ENCODE assay signal across 19 cellular contexts in genomic region chr7:19964198-19964597, GRCh38.
A peak's percentile ranks its signal among the peaks of the same experiment; 100 is the strongest.
DNase-seq lines count a peak whose midpoint lies in the region; ATAC-seq and TF ChIP-seq lines count a peak whose summit lies in the region.
"Had no signal": no experiment of that assay in that cellular context is flagged by ENCODE, and none has a peak within 500 bp of the region (broad histone marks: within the 10 kb centered on the region; RNA-seq: fewer than 3 reads in every experiment).

No MANE protein-coding gene starts in this region.

- H3K9me2 ChIP-seq in neural cell (ENCODE audit: insufficient read depth, low read length), result no peaks in the 10 kb centered on the region

- H3K4me3 ChIP-seq in epithelial cell of esophagus (ENCODE audit: low read length), result no peak overlapping the region
- no peak overlapping the region for H3K4me3 ChIP-seq in neural cell (ENCODE audit: low read length)
- H3K4me3 ChIP-seq: HAP-1, mucosa of descending colon had no signal

- peak; percentile 28 for DNase-seq in AG09319 (ENCODE audit: extremely low read depth, low read depth)
- peak; percentile 39 for DNase-seq in HCEC 1CT
- peak; percentile 5 for DNase-seq in epithelial cell of esophagus (ENCODE audit: low read depth)
- no peak for DNase-seq in stimulated activated CD4-positive, alpha-beta T cell treated with anti-CD3 and anti-CD28 coated beads, Interleukin-15, amount 100 ng/mL, for 24 hours
- no peak for DNase-seq in foreskin keratinocyte
- DNase-seq: activated CD8-positive, alpha-beta T cell treated with anti-CD3 and anti-CD28 coated beads, Interleukin-2, amount 10 ng/mL, durations not matched to agents 7 days and 5 days; activated naive CD4-positive, alpha-beta T cell treated with anti-CD3 and anti-CD28 coated beads for 36 hours; activated T-cell treated with anti-CD3 and anti-CD28 coated beads, Interleukin-2, amount 50 U/mL, for 4 hours; mucosa of descending colon; NCI-H1417 treated with DMSO at 0.1 percent for 48 hours; NCI-H2171; NCI-H748 treated with DMSO at 0.1 percent for 48 hours; T-helper 2 cell had no signal

- ATAC-seq in GM18502 (IDR thresholded peaks at IDR 0.05; ENCODE audit: poor library complexity, unreplicated experiment) (no peak), HG03280 (IDR thresholded peaks at IDR 0.05; ENCODE audit: unreplicated experiment) (no peak), foreskin keratinocyte (no peak)
- ATAC-seq: activated CD8-positive, alpha-beta T cell treated with anti-CD3 and anti-CD28 coated beads, Interleukin-2, amount 10 ng/mL, durations not matched to agents 7 days and 5 days; activated T-cell treated with anti-CD3 and anti-CD28 coated beads, Interleukin-2, amount 50 U/mL, for 4 hours; HepG2; left lobe of liver; mucosa of descending colon had no signal

- H4K20me1 ChIP-seq in neural cell (ENCODE audit: insufficient read depth), result no peaks in the 10 kb centered on the region

- no peaks in the 10 kb centered on the region for H3K36me3 ChIP-seq in neural cell (ENCODE audit: insufficient read depth, low read length)
- H3K36me3 ChIP-seq: HAP-1 had no signal

- H3K4me1 ChIP-seq in foreskin keratinocyte, result peaks cover 4% of the 10 kb centered on the region
- H3K4me1 ChIP-seq: HAP-1 had no signal

- H3F3A ChIP-seq in neural cell (ENCODE audit: insufficient read depth, low read length, poor library complexity, severe bottlenecking), result no peaks in the 10 kb centered on the region

- no peak for TF ChIP-seq CTCF in AG09319 (IDR thresholded peaks at IDR 0.05; ENCODE audit: low read depth, low read length)
- TF ChIP-seq CTCF in epithelial cell of esophagus (IDR thresholded peaks at IDR 0.05; ENCODE audit: insufficient read depth, low read depth, low read length, missing control alignments), result no peak
- TF ChIP-seq CTCF in neural cell (IDR thresholded peaks at IDR 0.05; ENCODE audit: poor library complexity, severe bottlenecking), result no peak
- no peak for TF ChIP-seq CTCF in foreskin keratinocyte (conservative IDR thresholded peaks at IDR 0.05)

- H3K27me3 ChIP-seq in neural cell (ENCODE audit: insufficient read depth, low read depth, low read length) (no peaks in the 10 kb centered on the region), foreskin keratinocyte (no peaks in the 10 kb centered on the region)

- H3K27ac ChIP-seq in neural cell (ENCODE audit: low read length), result peak overlapping the region; percentile 2
- no peak overlapping the region for H3K27ac ChIP-seq in foreskin keratinocyte

- no peak for TF ChIP-seq EP300 in neural cell (conservative IDR thresholded peaks at IDR 0.05; ENCODE audit: poor library complexity, severe bottlenecking)

- H3K9ac ChIP-seq in neural cell (ENCODE audit: low read length), result no peak overlapping the region

- H3K79me2 ChIP-seq in neural cell (replicated peaks; ENCODE audit: insufficient read depth, low read length), result no peaks in the 10 kb centered on the region

- no peak overlapping the region for H2AFZ ChIP-seq in neural cell (ENCODE audit: low read depth, low read length)

- no peak overlapping the region for H3K4me2 ChIP-seq in neural cell (ENCODE audit: low read length)

- H3K9me3 ChIP-seq in neural cell (ENCODE audit: low read length), result no peaks in the 10 kb centered on the region
- H3K9me3 ChIP-seq: HAP-1, mucosa of descending colon had no signal

- TF ChIP-seq RAD21 in neural cell (conservative IDR thresholded peaks at IDR 0.05), result no peak

TF ChIP-seq in neural cell, 6 proteins besides CTCF, POLR2A, EP300 and RAD21:
- TF ChIP-seq SMC3 (conservative IDR thresholded peaks at IDR 0.05; ENCODE audit: poor library complexity), result no peak

Comparison
In these comparisons a context has a peak if more than half of its experiments do, and no peak if none do; other contexts are left out.
1. DNase-seq: peak in AG09319 (single experiment), HCEC 1CT (single experiment) and epithelial cell of esophagus (single experiment); none in stimulated activated CD4-positive, alpha-beta T cell treated with anti-CD3 and anti-CD28 coated beads, Interleukin-15, amount 100 ng/mL, for 24 hours (single experiment) and foreskin keratinocyte (0 of 2).